8 cellular contexts compared by ENCODE assay signal in the genomic region with DNA sequence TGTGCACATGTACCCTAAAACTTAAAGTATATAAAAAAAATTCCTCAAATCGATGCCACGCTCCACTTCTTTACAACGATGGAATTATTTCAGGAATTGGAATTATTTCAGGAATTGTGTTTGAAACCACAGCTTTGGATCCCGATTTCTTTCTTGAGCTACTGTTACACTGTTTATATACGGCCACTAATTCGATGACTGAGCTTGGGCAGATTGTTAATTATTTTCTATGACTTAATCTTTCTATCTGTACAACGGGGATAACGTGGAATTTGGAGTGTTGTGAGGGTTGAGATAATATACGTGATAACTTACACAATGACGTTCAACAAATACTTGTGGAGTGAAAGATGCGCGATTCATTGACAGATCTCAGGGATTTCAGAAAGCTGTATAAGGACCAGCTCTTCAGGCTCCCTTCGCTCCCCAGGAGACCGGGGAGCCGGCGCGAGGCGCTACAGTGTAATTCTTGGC.
A peak's percentile ranks its signal among the peaks of the same experiment; 100 is the strongest.
DNase-seq lines count a peak whose midpoint lies in the region; ATAC-seq, FAIRE-seq and TF ChIP-seq lines count a peak whose summit lies in the region.

No MANE protein-coding gene starts in this region.

- H3K36me3 ChIP-seq in breast epithelium, result no peaks in the 10 kb centered on the region

- peak overlapping the region; percentile 86 to 87 for H3K27ac Mint-ChIP-seq in natural killer cell

- peak overlapping the region; percentile 69 to 80 (median 79) for H3K4me3 ChIP-seq in breast epithelium

- DNase-seq in AG20443 (ENCODE audit: low spot score) (peak; percentile 54), HTR-8/SVneo (ENCODE audit: insufficient read length, low spot score) (peak; percentile 3), breast epithelium (ENCODE audit: low spot score in 2 of 2) (no peak), natural killer cell (no peak), germinal center (ENCODE audit: low spot score) (no peak), SIG-M5 treated with dmso at 0.1 percent for 504 hours (lab: John Stamatoyannopoulos, UW; ENCODE audit: unreplicated experiment) (no peak), COLO829 (ENCODE audit: low spot score) (no peak)

- peaks cover 10 to 14% of the 10 kb centered on the region in 2 donors for H3K27me3 Mint-ChIP-seq in natural killer cell (ENCODE audit: low read depth in 2 of 2)

- ATAC-seq in natural killer cell (peak in 1 of 3 donors; percentile 9), GM18873 (IDR thresholded peaks at IDR 0.05; ENCODE audit: low FRiP score, unreplicated experiment) (no peak)

- FAIRE-seq in HTR-8/SVneo (lab: Jason Lieb, UNC), result no peak

- H3K36me3 Mint-ChIP-seq in natural killer cell, result no peaks in the 10 kb centered on the region

- H3K27ac ChIP-seq in breast epithelium, result peak overlapping the region; percentile 90

- TF ChIP-seq CTCF in breast epithelium (IDR thresholded peaks at IDR 0.05), result no peak
- no peak for TF ChIP-seq CTCF in natural killer cell (IDR thresholded peaks at IDR 0.05)

- TF ChIP-seq POLR2A in breast epithelium (IDR thresholded peaks at IDR 0.05), result no peak

- no peaks in the 10 kb centered on the region for H3K27me3 ChIP-seq in breast epithelium

- intact Hi-C loops in breast epithelium (cut with DNase I; ENCODE audit: low total_unique reads), result no loop called here
- intact Hi-C loops in natural killer cell (cut with micrococcal nuclease), result loop anchor here (1.0 to 10.0 kb wide), 6 partner anchors 225 to 829 kb away; a partner anchor contains a TSS

- no peaks in the 10 kb centered on the region for H3K9me3 Mint-ChIP-seq in natural killer cell

- H3K4me1 ChIP-seq in breast epithelium, result no peaks in the 10 kb centered on the region

- peaks cover 9 to 20% of the 10 kb centered on the region in 2 donors for H3K4me1 Mint-ChIP-seq in natural killer cell

- H3K9me3 ChIP-seq in breast epithelium, result no peaks in the 10 kb centered on the region

- H3K4me3 Mint-ChIP-seq in natural killer cell, result peak overlapping the region; percentile 84

Comparison
In these comparisons a context has a peak if more than half of its experiments do, and no peak if none do; other contexts are left out.
1. DNase-seq: peak in AG20443 (single experiment) and HTR-8/SVneo (single experiment); none in breast epithelium (0 of 2), natural killer cell (single experiment), germinal center (single experiment), SIG-M5 treated with dmso at 0.1 percent for 504 hours (single experiment) and COLO829 (single experiment).